In genomic region chr1:228393268-228393699, GRCh38 we compare ENCODE assay signal across 10 cellular contexts. TPM values are rescaled to one million over a fixed set of nuclear protein-coding genes. Genes with fewer than 3 reads are reported as not detected.
A peak's percentile ranks its signal among the peaks of the same experiment; 100 is the strongest.
DNase-seq lines count a peak whose midpoint lies in the region; ATAC-seq and TF ChIP-seq lines count a peak whose summit lies in the region.
"Had no signal": no experiment of that assay in that cellular context is flagged by ENCODE, and none has a peak within 500 bp of the region (broad histone marks: within the 10 kb centered on the region; RNA-seq: fewer than 3 reads in every experiment).

No MANE protein-coding gene starts in this region.

- TF ChIP-seq EP300 in SK-N-SH (IDR thresholded peaks at IDR 0.05; ENCODE audit: borderline replicate concordance in 1 of 2, low read depth in 1 of 2, low read length in 1 of 2) (no peak), gastroesophageal sphincter (IDR thresholded peaks at IDR 0.05) (no peak)

- no peak overlapping the region for H2AFZ ChIP-seq in SK-N-SH (ENCODE audit: low read depth)

- TF ChIP-seq CTCF in SK-N-SH (IDR thresholded peaks at IDR 0.05), result peak; percentile 48
- TF ChIP-seq CTCF in gastroesophageal sphincter (IDR thresholded peaks at IDR 0.05), result peak in 3 of 4 experiments; percentile 48 to 66 (median 51)

- WGBS in SK-N-SH (ENCODE audit: low lambda C conversion rate), result 94% methylated on average over 6 of the region's 8 CpGs
- 20 to 44% methylated on average over 3 to 5 of the region's 8 CpGs for WGBS in gastroesophageal sphincter (ENCODE audit: low coverage in 1 of 2), 2 donors

- H3K4me3 ChIP-seq in SK-N-SH (ENCODE audit: low read depth in 2 of 2, low read length in 1 of 2) (no peak overlapping the region), gastroesophageal sphincter (no peak overlapping the region), subcutaneous abdominal adipose tissue (ENCODE audit: low read depth in 1 of 5, low read length in 5 of 5) (no peak overlapping the region)
- H3K4me3 ChIP-seq: SJSA1 had no signal

- peaks cover 0 to 47% of the 10 kb centered on the region in 2 experiments for H3K36me3 ChIP-seq in SK-N-SH (replicated peaks in 1 of 2; ENCODE audit: control insufficient read depth in 1 of 2, insufficient read depth in 2 of 2, low read length in 1 of 2)
- H3K36me3 ChIP-seq in gastroesophageal sphincter, result peaks cover 0 to 52% of the 10 kb centered on the region in 2 donors
- peaks cover 0 to 55% (median 39%) of the 10 kb centered on the region in 5 donors for H3K36me3 ChIP-seq in subcutaneous abdominal adipose tissue (ENCODE audit: control insufficient read depth in 5 of 5, insufficient read depth in 5 of 5, low read length in 5 of 5)

- peaks cover 9% of the 10 kb centered on the region; the same call in 1 of the 2 replicates for H4K20me1 ChIP-seq in SK-N-SH (ENCODE audit: insufficient read depth)

- CTCF ChIA-PET in SK-N-SH (lab: Yijun Ruan, JAX), result interaction anchor here (1.1 to 2.0 kb wide), 3 partner anchors 11 to 226 kb away, joined by 3 to 7 read pairs (median 4); no protein-coding TSS in a partner anchor

- POLR2A ChIA-PET in SK-N-SH (lab: Yijun Ruan, JAX), result interaction anchor here (1.0 kb wide), 1 partner anchor 63 kb away, joined by 5 read pairs; no protein-coding TSS in a partner anchor

- H3F3A ChIP-seq in SK-N-SH (replicated peaks; ENCODE audit: insufficient read depth), result no peaks in the 10 kb centered on the region

- H3K4me2 ChIP-seq in SK-N-SH, result no peak overlapping the region

- H3K9ac ChIP-seq in SK-N-SH (no peak overlapping the region), subcutaneous abdominal adipose tissue (ENCODE audit: low read length in 5 of 5) (peak overlapping the region in 2 of 5 donors; percentile 9 to 13)

- no peak overlapping the region for H3K27ac ChIP-seq in SK-N-SH (ENCODE audit: low read depth in 2 of 2, low read length in 1 of 2)
- peak overlapping the region in 3 of 4 donors; percentile 26 to 60 (median 56) for H3K27ac ChIP-seq in gastroesophageal sphincter
- peak overlapping the region; percentile 54 for H3K27ac ChIP-seq in subcutaneous abdominal adipose tissue (ENCODE audit: low read depth, low read length)
- H3K27ac ChIP-seq: C4-2B, SJSA1 had no signal

- H3K27me3 ChIP-seq in SK-N-SH (ENCODE audit: insufficient read depth), result no peaks in the 10 kb centered on the region
- no peaks in the 10 kb centered on the region for H3K27me3 ChIP-seq in gastroesophageal sphincter
- H3K27me3 ChIP-seq in subcutaneous abdominal adipose tissue (ENCODE audit: control insufficient read depth in 5 of 5, insufficient read depth in 4 of 5, low read length in 5 of 5), result no peaks in the 10 kb centered on the region
- H3K27me3 ChIP-seq: SJSA1 had no signal

- TF ChIP-seq POLR2A in gastroesophageal sphincter (IDR thresholded peaks at IDR 0.05), result no peak

- H3K4me1 ChIP-seq in SK-N-SH (ENCODE audit: control insufficient read depth in 1 of 2, insufficient read depth in 2 of 2, low read depth in 1 of 2, low read length in 1 of 2), result peaks cover 0 to 13% of the 10 kb centered on the region in 2 experiments; a peak in 1 of 4 replicates
- peaks cover 0 to 19% (median 3%) of the 10 kb centered on the region in 3 donors for H3K4me1 ChIP-seq in gastroesophageal sphincter
- H3K4me1 ChIP-seq in subcutaneous abdominal adipose tissue (ENCODE audit: control insufficient read depth in 5 of 5, insufficient read depth in 5 of 5, low read length in 5 of 5), result peaks cover 0 to 16% (median 15%) of the 10 kb centered on the region in 5 donors

- TF ChIP-seq RAD21 in SK-N-SH (IDR thresholded peaks at IDR 0.05; ENCODE audit: low read length), result no peak

- no peaks in the 10 kb centered on the region for H3K9me3 ChIP-seq in SK-N-SH
- no peaks in the 10 kb centered on the region for H3K9me3 ChIP-seq in gastroesophageal sphincter
- no peaks in the 10 kb centered on the region for H3K9me3 ChIP-seq in subcutaneous abdominal adipose tissue (ENCODE audit: control insufficient read depth in 5 of 5, low read length in 5 of 5)
- H3K9me3 ChIP-seq: SJSA1 had no signal

- no peaks in the 10 kb centered on the region for H3K79me2 ChIP-seq in SK-N-SH (ENCODE audit: insufficient read depth)

- DNase-seq in NCI-H524 (lab: John Stamatoyannopoulos, UW) (peak; percentile 18 to 60), NCI-H524 treated with DMSO at 0.1 percent for 48 hours (lab: John Stamatoyannopoulos, UW) (no peak), SK-N-SH (no peak), CD1c-positive myeloid dendritic cell (ENCODE audit: extremely low spot score) (no peak), hippocampal formation (lab: John Stamatoyannopoulos, UW) (no peak), NCI-H2107 (lab: John Stamatoyannopoulos, UW) (no peak)

- H3K9me2 ChIP-seq in SK-N-SH, result no peaks in the 10 kb centered on the region

- peak; percentile 79 for ATAC-seq in gastroesophageal sphincter

TF ChIP-seq in SK-N-SH, 30 proteins besides CTCF, POLR2A, EP300 and RAD21 (continues in another document):
- TF ChIP-seq RXRA (IDR thresholded peaks at IDR 0.05; ENCODE audit: borderline replicate concordance, low read depth) (no peak), MXI1 (IDR thresholded peaks at IDR 0.05; ENCODE audit: low read depth, low read length) (no peak), POLR2AphosphoS5 (IDR thresholded peaks at IDR 0.05; ENCODE audit: low read depth, low read length) (no peak), TAF1 (IDR thresholded peaks at IDR 0.05; ENCODE audit: borderline replicate concordance, low read depth, low read length) (no peak), SIN3A (IDR thresholded peaks at IDR 0.05; ENCODE audit: borderline replicate concordance, low read depth, low read length) (no peak), SMC3 (IDR thresholded peaks at IDR 0.05; ENCODE audit: low read depth, low read length) (no peak), NFIC (IDR thresholded peaks at IDR 0.05; ENCODE audit: borderline replicate concordance) (no peak), GABPA (IDR thresholded peaks at IDR 0.05; ENCODE audit: low read depth) (no peak), YY1 (IDR thresholded peaks at IDR 0.05; ENCODE audit: low read depth) (no peak)
- TF ChIP-seq, protein P1, sequence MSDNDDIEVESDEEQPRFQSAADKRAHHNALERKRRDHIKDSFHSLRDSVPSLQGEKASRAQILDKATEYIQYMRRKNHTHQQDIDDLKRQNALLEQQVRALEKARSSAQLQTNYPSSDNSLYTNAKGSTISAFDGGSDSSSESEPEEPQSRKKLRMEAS (IDR thresholded peaks at IDR 0.05; ENCODE audit: low read depth), result no peak
- TF ChIP-seq, protein P2, sequence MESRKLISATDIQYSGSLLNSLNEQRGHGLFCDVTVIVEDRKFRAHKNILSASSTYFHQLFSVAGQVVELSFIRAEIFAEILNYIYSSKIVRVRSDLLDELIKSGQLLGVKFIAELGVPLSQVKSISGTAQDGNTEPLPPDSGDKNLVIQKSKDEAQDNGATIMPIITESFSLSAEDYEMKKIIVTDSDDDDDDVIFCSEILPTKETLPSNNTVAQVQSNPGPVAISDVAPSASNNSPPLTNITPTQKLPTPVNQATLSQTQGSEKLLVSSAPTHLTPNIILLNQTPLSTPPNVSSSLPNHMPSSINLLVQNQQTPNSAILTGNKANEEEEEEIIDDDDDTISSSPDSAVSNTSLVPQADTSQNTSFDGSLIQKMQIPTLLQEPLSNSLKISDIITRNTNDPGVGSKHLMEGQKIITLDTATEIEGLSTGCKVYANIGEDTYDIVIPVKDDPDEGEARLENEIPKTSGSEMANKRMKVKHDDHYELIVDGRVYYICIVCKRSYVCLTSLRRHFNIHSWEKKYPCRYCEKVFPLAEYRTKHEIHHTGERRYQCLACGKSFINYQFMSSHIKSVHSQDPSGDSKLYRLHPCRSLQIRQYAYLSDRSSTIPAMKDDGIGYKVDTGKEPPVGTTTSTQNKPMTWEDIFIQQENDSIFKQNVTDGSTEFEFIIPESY (IDR thresholded peaks at IDR 0.05; ENCODE audit: borderline replicate concordance, low read depth), result no peak
- TF ChIP-seq, protein P3, sequence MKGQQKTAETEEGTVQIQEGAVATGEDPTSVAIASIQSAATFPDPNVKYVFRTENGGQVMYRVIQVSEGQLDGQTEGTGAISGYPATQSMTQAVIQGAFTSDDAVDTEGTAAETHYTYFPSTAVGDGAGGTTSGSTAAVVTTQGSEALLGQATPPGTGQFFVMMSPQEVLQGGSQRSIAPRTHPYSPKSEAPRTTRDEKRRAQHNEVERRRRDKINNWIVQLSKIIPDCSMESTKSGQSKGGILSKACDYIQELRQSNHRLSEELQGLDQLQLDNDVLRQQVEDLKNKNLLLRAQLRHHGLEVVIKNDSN (IDR thresholded peaks at IDR 0.05; ENCODE audit: borderline replicate concordance, low read depth), result no peak
- TF ChIP-seq, protein P4, sequence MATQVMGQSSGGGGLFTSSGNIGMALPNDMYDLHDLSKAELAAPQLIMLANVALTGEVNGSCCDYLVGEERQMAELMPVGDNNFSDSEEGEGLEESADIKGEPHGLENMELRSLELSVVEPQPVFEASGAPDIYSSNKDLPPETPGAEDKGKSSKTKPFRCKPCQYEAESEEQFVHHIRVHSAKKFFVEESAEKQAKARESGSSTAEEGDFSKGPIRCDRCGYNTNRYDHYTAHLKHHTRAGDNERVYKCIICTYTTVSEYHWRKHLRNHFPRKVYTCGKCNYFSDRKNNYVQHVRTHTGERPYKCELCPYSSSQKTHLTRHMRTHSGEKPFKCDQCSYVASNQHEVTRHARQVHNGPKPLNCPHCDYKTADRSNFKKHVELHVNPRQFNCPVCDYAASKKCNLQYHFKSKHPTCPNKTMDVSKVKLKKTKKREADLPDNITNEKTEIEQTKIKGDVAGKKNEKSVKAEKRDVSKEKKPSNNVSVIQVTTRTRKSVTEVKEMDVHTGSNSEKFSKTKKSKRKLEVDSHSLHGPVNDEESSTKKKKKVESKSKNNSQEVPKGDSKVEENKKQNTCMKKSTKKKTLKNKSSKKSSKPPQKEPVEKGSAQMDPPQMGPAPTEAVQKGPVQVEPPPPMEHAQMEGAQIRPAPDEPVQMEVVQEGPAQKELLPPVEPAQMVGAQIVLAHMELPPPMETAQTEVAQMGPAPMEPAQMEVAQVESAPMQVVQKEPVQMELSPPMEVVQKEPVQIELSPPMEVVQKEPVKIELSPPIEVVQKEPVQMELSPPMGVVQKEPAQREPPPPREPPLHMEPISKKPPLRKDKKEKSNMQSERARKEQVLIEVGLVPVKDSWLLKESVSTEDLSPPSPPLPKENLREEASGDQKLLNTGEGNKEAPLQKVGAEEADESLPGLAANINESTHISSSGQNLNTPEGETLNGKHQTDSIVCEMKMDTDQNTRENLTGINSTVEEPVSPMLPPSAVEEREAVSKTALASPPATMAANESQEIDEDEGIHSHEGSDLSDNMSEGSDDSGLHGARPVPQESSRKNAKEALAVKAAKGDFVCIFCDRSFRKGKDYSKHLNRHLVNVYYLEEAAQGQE (IDR thresholded peaks at IDR 0.05; ENCODE audit: low read depth, low read length), result no peak

RNA-seq across cellular contexts. Expression of gene TRIM11, which starts 13.4 kb away (rescaled TPM):
- polyA plus RNA-seq in SK-N-SH (2012; rRNA removed), result 11.1 and 16.1 TPM in 2 replicates
- 6.9 and 10.8 TPM in 2 replicates for polyA plus RNA-seq in SK-N-SH (2012; cell fraction: cytosol; rRNA removed)
- 47.1 and 60.3 TPM in 2 replicates for polyA plus RNA-seq in SK-N-SH (2012; cell fraction: nucleus; rRNA removed)
- 10 to 100 TPM; 16.3 to 24.6 (median 21.9) TPM for total RNA-seq in gastroesophageal sphincter

RNA-seq across cellular contexts. Expression of gene TRIM17, which starts 23.4 kb away (rescaled TPM):
- 1.5 and 1.6 TPM in 2 replicates for polyA plus RNA-seq in SK-N-SH (2012; rRNA removed)
- 0.35 and 0.69 TPM in 2 replicates for polyA plus RNA-seq in SK-N-SH (2012; cell fraction: cytosol; rRNA removed)
- 13.2 TPM in 2 replicates for polyA plus RNA-seq in SK-N-SH (2012; cell fraction: nucleus; rRNA removed)
- total RNA-seq in gastroesophageal sphincter, result not detected
- total RNA-seq: SJSA1 had no signal

Comparison
In these comparisons a context has a peak if more than half of its experiments do, and no peak if none do; other contexts are left out.
1. DNase-seq: peak in NCI-H524 (2 of 2); none in NCI-H524 treated with DMSO at 0.1 percent for 48 hours (single experiment), SK-N-SH (single experiment), CD1c-positive myeloid dendritic cell (single experiment), hippocampal formation (0 of 2) and NCI-H2107 (single experiment).
2. H3K27ac ChIP-seq: peak in gastroesophageal sphincter (3 of 4) and subcutaneous abdominal adipose tissue (single experiment); none in SK-N-SH (0 of 2).